In the genomic region with DNA sequence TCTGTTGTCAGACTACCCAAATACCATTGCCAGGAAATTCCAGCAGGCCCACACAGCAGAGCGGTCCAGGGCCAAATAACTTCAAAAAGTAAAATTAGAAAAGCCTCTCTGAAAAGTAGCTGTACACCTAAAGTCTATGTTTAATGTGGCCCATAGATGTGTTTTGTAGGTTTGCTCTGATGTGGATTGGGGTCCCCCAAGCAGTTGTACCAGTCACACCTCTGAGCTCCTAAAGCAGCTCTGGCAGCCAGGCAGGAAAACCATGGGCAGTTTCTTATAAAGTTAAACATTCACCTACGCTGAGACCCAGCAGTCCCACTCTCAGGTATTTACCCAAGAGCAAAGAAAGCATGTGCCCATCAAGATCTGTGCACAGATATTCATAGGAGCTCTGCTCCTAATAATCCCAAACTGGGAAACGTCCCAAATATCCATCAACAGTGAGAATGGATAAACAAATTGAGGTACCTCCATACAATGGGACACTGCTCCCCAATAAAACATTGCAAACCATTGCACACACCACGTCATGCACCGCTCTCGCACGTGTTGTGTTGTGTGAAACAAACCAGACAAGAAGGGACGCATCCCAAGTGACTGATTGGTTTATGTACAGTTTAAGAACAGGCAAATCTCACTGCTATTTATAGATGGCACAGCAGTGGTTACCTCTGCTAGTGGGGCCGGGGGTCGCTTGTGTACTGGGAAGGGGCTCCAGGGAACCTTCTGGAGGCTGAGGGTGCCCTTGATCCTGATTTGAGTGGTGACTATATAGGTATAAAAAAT, we compare ENCODE assay signal across 8 cellular contexts. TPM values are rescaled to one million over a fixed set of nuclear protein-coding genes. Genes with fewer than 3 reads are reported as not detected.
A peak's percentile ranks its signal among the peaks of the same experiment; 100 is the strongest.
DNase-seq lines count a peak whose midpoint lies in the region; ATAC-seq and TF ChIP-seq lines count a peak whose summit lies in the region.

No MANE protein-coding gene starts in this region.

- peaks cover 59% of the 10 kb centered on the region for H3K4me1 Mint-ChIP-seq in activated T-cell treated with anti-CD3 and anti-CD28 coated beads, Interleukin-2, amount 50 U/mL, for 72 hours (ENCODE audit: low read depth)

- peak; percentile 64 for TF ChIP-seq EP300 in transverse colon (IDR thresholded peaks at IDR 0.05; ENCODE audit: low read depth)

- H4K20me1 ChIP-seq in OCI-LY7 (ENCODE audit: insufficient read depth, low read length): no peaks in the 10 kb centered on the region

- H3K4me3 ChIP-seq in OCI-LY7 (ENCODE audit: low read depth, low read length, poor library complexity, severe bottlenecking): peak overlapping the region; percentile 49
- peak overlapping the region in 1 of 2 donors; percentile 23 for H3K4me3 ChIP-seq in right atrium auricular region
- H3K4me3 ChIP-seq in transverse colon: peak overlapping the region in 1 of 4 donors; percentile 31

- no peaks in the 10 kb centered on the region for H3K36me3 ChIP-seq in OCI-LY7 (ENCODE audit: insufficient read depth, low read length)
- H3K36me3 ChIP-seq in right atrium auricular region: no peaks in the 10 kb centered on the region
- no peaks in the 10 kb centered on the region for H3K36me3 ChIP-seq in transverse colon

- no peak for DNase-seq in activated T-cell treated with anti-CD3 and anti-CD28 coated beads, Interleukin-2, amount 50 U/mL, for 72 hours
- DNase-seq in activated T-cell treated with anti-CD3 and anti-CD28 coated beads for 4 hours (no peak), OCI-LY7 (ENCODE audit: low spot score) (peak; percentile 74), right atrium auricular region (ENCODE audit: low spot score) (no peak), transverse colon (no peak), RKO (ENCODE audit: low spot score) (no peak)
- no peak for DNase-seq in activated effector memory CD4-positive, alpha-beta T cell treated with anti-CD3 and anti-CD28 coated beads, Interleukin-2, amount 50 U/mL, for 16 hours

- H3K4me2 ChIP-seq in OCI-LY7 (ENCODE audit: low read length): peak overlapping the region; percentile 82

- peaks cover 97% of the 10 kb centered on the region for H3K4me1 ChIP-seq in OCI-LY7 (ENCODE audit: insufficient read depth, low read length, poor library complexity, severe bottlenecking)
- H3K4me1 ChIP-seq in right atrium auricular region: peaks cover 0 to 15% of the 10 kb centered on the region in 2 donors
- peaks cover 3 to 19% (median 13%) of the 10 kb centered on the region in 4 donors for H3K4me1 ChIP-seq in transverse colon

- 44 to 100% methylated on average over 1 to 10 of the region's 10 CpGs for WGBS in transverse colon (ENCODE audit: low coverage in 1 of 2), 2 donors

- POLR2A ChIA-PET in OCI-LY7 (lab: Charles Lee): interaction anchor here (1.1 to 4.3 kb wide), 11 partner anchors 13 to 58 kb away, joined by 3 to 79 read pairs (median 11); a partner anchor contains a TSS

- CTCF ChIA-PET in OCI-LY7 (lab: Charles Lee; ENCODE audit: unreplicated experiment): interaction anchor here (1.0 to 2.8 kb wide), 3 partner anchors 12 to 75 kb away, joined by 3 to 20 read pairs (median 19); a partner anchor contains a TSS

- peak overlapping the region; percentile 7; the same call in 1 of the 2 replicates for H2AFZ ChIP-seq in OCI-LY7 (ENCODE audit: low read length)

- BruUV-seq in OCI-LY7 (replicated peaks; lab: Mats Ljungman, UMichigan): TSS peak; percentile 50

- H3K27me3 Mint-ChIP-seq in activated T-cell treated with anti-CD3 and anti-CD28 coated beads, Interleukin-2, amount 50 U/mL, for 72 hours (ENCODE audit: low read depth): no peaks in the 10 kb centered on the region

- in situ Hi-C loops in transverse colon (cut with MboI; ENCODE audit: low pct_ligation_motif_present in 1 of 4, low pct_unique_long_range_greater_than_20kb in 1 of 4, low sequenced_read_pairs in 3 of 4): no loop called here

- no peaks in the 10 kb centered on the region for H3K36me3 Mint-ChIP-seq in activated T-cell treated with anti-CD3 and anti-CD28 coated beads, Interleukin-2, amount 50 U/mL, for 72 hours (ENCODE audit: insufficient read depth in 2 of 2)

- H3K9me3 ChIP-seq in OCI-LY7 (ENCODE audit: low read length) (no peaks in the 10 kb centered on the region), right atrium auricular region (no peaks in the 10 kb centered on the region), transverse colon (no peaks in the 10 kb centered on the region)

- ATAC-seq in activated T-cell treated with anti-CD3 and anti-CD28 coated beads, Interleukin-2, amount 50 U/mL, for 72 hours (replicated peaks in 1 of 2): peak; percentile 18 to 24
- no peak for ATAC-seq in HG03442 (IDR thresholded peaks at IDR 0.05; ENCODE audit: unreplicated experiment)

- H3K9me2 ChIP-seq in OCI-LY7 (ENCODE audit: insufficient read depth, low read length): no peaks in the 10 kb centered on the region

- TF ChIP-seq CTCF in OCI-LY7 (conservative IDR thresholded peaks at IDR 0.05; ENCODE audit: low read length) (no peak), right atrium auricular region (IDR thresholded peaks at IDR 0.05) (no peak), transverse colon (IDR thresholded peaks at IDR 0.05) (no peak)

- no peaks in the 10 kb centered on the region for H3K27me3 ChIP-seq in right atrium auricular region
- H3K27me3 ChIP-seq in transverse colon: no peaks in the 10 kb centered on the region

- no peaks in the 10 kb centered on the region for H3K9me3 Mint-ChIP-seq in activated T-cell treated with anti-CD3 and anti-CD28 coated beads, Interleukin-2, amount 50 U/mL, for 72 hours

- H3K79me2 ChIP-seq in OCI-LY7 (ENCODE audit: insufficient read depth, low read depth, low read length): no peaks in the 10 kb centered on the region

- peak overlapping the region; percentile 70 for H3K27ac Mint-ChIP-seq in activated T-cell treated with anti-CD3 and anti-CD28 coated beads, Interleukin-2, amount 50 U/mL, for 72 hours

- H3K4me3 Mint-ChIP-seq in activated T-cell treated with anti-CD3 and anti-CD28 coated beads, Interleukin-2, amount 50 U/mL, for 72 hours: peak overlapping the region; percentile 69 to 70

- TF ChIP-seq POLR2A in transverse colon (IDR thresholded peaks at IDR 0.05): no peak

- intact Hi-C loops in OCI-LY7 (cut with micrococcal nuclease; ENCODE audit: unreplicated experiment): loop anchor here (1.0 to 2.0 kb wide), 5 partner anchors 11 to 72 kb away; no protein-coding TSS in a partner anchor
- intact Hi-C loops in transverse colon (cut with DNase I; ENCODE audit: low total_unique reads): no loop called here

- H3K27ac ChIP-seq in OCI-LY7 (ENCODE audit: low read depth, low read length, poor library complexity, severe bottlenecking) (peak overlapping the region; percentile 96), right atrium auricular region (peak overlapping the region; percentile 14 to 43), transverse colon (peak overlapping the region in 3 of 4 donors; percentile 7 to 38 (median 14))

RNA-seq across cellular contexts. Expression of a gene that starts 15.8 kb away (rescaled TPM):
- not detected for total RNA-seq in activated T-cell treated with anti-CD3 and anti-CD28 coated beads, Interleukin-2, amount 50 U/mL, for 72 hours
- total RNA-seq in OCI-LY7 (2014; rRNA removed; shearing (Covaris generic)): not detected in 2 replicates
- total RNA-seq in OCI-LY7 (2022) (not detected in 2 replicates), right atrium auricular region (not detected), transverse colon (not detected)

RNA-seq across cellular contexts. Expression of a gene that starts 20.6 kb away (rescaled TPM):
- not detected for total RNA-seq in activated T-cell treated with anti-CD3 and anti-CD28 coated beads, Interleukin-2, amount 50 U/mL, for 72 hours
- total RNA-seq in OCI-LY7 (2014; rRNA removed; shearing (Covaris generic)): not detected in 2 replicates
- not detected in 2 replicates for total RNA-seq in OCI-LY7 (2022)
- not detected for total RNA-seq in right atrium auricular region
- total RNA-seq in transverse colon: not detected

RNA-seq across cellular contexts. Expression of a gene that starts 23.5 kb away (rescaled TPM):
- not detected for total RNA-seq in activated T-cell treated with anti-CD3 and anti-CD28 coated beads, Interleukin-2, amount 50 U/mL, for 72 hours
- not detected in 2 replicates for total RNA-seq in OCI-LY7 (2014; rRNA removed; shearing (Covaris generic))
- not detected in 2 replicates for total RNA-seq in OCI-LY7 (2022)
- not detected for total RNA-seq in right atrium auricular region
- not detected for total RNA-seq in transverse colon

RNA-seq across cellular contexts. Expression of a gene that starts 27.8 kb away (rescaled TPM):
- total RNA-seq in activated T-cell treated with anti-CD3 and anti-CD28 coated beads, Interleukin-2, amount 50 U/mL, for 72 hours: not detected
- total RNA-seq in OCI-LY7 (2014; rRNA removed; shearing (Covaris generic)): not detected in 2 replicates
- not detected in 2 replicates for total RNA-seq in OCI-LY7 (2022)
- total RNA-seq in right atrium auricular region: not detected
- not detected for total RNA-seq in transverse colon

RNA-seq across cellular contexts. Expression of a gene that starts 40.9 kb away (rescaled TPM):
- 100 to 1,000 TPM in 1 of 2 donors, 10 to 100 TPM in 1; 93.7 to 126 TPM for total RNA-seq in activated T-cell treated with anti-CD3 and anti-CD28 coated beads, Interleukin-2, amount 50 U/mL, for 72 hours
- total RNA-seq in OCI-LY7 (2014; rRNA removed; shearing (Covaris generic)): 45.8 and 47.1 TPM in 2 replicates
- total RNA-seq in OCI-LY7 (2022) (23.4 and 28.7 TPM in 2 replicates), right atrium auricular region (1 to 10 TPM; 4.7 to 5.5 TPM), transverse colon (10 to 100 TPM in 2 of 4 donors, 1 to 10 TPM in 2; 2.2 to 17.6 (median 10.8) TPM)

Comparison
In these comparisons a context has a peak if more than half of its experiments do, and no peak if none do; other contexts are left out.
1. H3K27ac ChIP-seq: peak in every context shown above with its lines; median percentile 96 in OCI-LY7; 28 in right atrium auricular region; 14 in transverse colon.